ENCODE assay signal across 1 cellular context in genomic region chr17:42783062-42783777, GRCh38.
A peak's percentile ranks its signal among the peaks of the same experiment; 100 is the strongest.
TF ChIP-seq lines count a peak whose summit lies in the region.

No MANE protein-coding gene starts in this region.

TF ChIP-seq in endothelial cell of umbilical vein, 7 proteins besides CTCF, POLR2A, EP300 and RAD21:
- TF ChIP-seq GATA2 (IDR thresholded peaks at IDR 0.05; ENCODE audit: insufficient read depth, insufficient read length, low read depth, low read length), result peak; percentile 48
- peak; percentile 39 for TF ChIP-seq JUN (IDR thresholded peaks at IDR 0.05; ENCODE audit: borderline replicate concordance, insufficient read depth, insufficient read length, low read depth)
- TF ChIP-seq POLR2AphosphoS5 (IDR thresholded peaks at IDR 0.05; ENCODE audit: insufficient read depth, low read depth, low read length), result peak; percentile 33
- TF ChIP-seq MYC (IDR thresholded peaks at IDR 0.05; ENCODE audit: low read depth, low read length), result no peak
- no peak for TF ChIP-seq MAX (IDR thresholded peaks at IDR 0.05; ENCODE audit: insufficient read depth, insufficient read length)
- peak; percentile 78 for TF ChIP-seq FOS (IDR thresholded peaks at IDR 0.05; ENCODE audit: borderline replicate concordance, insufficient read depth, low read length)
